ENCODE assay signal across 1 cellular context in genomic region chr16:89973654-89974335, GRCh38.
TF ChIP-seq lines count a peak whose summit lies in the region.

No MANE protein-coding gene starts in this region.

TF ChIP-seq in HepG2, 621 proteins besides CTCF, POLR2A, EP300 and RAD21 (continued from another document):
- no peak for TF ChIP-seq ZNF629 (CRISPR knock-in tag; conservative IDR thresholded peaks at IDR 0.05)
- TF ChIP-seq, protein P1, sequence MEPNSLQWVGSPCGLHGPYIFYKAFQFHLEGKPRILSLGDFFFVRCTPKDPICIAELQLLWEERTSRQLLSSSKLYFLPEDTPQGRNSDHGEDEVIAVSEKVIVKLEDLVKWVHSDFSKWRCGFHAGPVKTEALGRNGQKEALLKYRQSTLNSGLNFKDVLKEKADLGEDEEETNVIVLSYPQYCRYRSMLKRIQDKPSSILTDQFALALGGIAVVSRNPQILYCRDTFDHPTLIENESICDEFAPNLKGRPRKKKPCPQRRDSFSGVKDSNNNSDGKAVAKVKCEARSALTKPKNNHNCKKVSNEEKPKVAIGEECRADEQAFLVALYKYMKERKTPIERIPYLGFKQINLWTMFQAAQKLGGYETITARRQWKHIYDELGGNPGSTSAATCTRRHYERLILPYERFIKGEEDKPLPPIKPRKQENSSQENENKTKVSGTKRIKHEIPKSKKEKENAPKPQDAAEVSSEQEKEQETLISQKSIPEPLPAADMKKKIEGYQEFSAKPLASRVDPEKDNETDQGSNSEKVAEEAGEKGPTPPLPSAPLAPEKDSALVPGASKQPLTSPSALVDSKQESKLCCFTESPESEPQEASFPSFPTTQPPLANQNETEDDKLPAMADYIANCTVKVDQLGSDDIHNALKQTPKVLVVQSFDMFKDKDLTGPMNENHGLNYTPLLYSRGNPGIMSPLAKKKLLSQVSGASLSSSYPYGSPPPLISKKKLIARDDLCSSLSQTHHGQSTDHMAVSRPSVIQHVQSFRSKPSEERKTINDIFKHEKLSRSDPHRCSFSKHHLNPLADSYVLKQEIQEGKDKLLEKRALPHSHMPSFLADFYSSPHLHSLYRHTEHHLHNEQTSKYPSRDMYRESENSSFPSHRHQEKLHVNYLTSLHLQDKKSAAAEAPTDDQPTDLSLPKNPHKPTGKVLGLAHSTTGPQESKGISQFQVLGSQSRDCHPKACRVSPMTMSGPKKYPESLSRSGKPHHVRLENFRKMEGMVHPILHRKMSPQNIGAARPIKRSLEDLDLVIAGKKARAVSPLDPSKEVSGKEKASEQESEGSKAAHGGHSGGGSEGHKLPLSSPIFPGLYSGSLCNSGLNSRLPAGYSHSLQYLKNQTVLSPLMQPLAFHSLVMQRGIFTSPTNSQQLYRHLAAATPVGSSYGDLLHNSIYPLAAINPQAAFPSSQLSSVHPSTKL (CRISPR knock-in tag; IDR thresholded peaks at IDR 0.05) = no peak; the same call in 1 of the 2 replicates
- no peak for TF ChIP-seq MAFF (IDR thresholded peaks at IDR 0.05; ENCODE audit: low read depth, low read length)
- TF ChIP-seq CCDC6 (CRISPR knock-in tag; IDR thresholded peaks at IDR 0.05) = 0 out of 2 replicates have a peak, but pooled peaks have one; percentile 42
- TF ChIP-seq ZGPAT (CRISPR knock-in tag; IDR thresholded peaks at IDR 0.05) = peak; percentile 17; the same call in 1 of the 2 replicates
- no peak for TF ChIP-seq RAD51 (IDR thresholded peaks at IDR 0.05; ENCODE audit: borderline replicate concordance)
- peak; percentile 34; the same call in 1 of the 2 replicates for TF ChIP-seq MIER2 (CRISPR knock-in tag; IDR thresholded peaks at IDR 0.05)
- TF ChIP-seq KDM1A (CRISPR knock-in tag; IDR thresholded peaks at IDR 0.05) = 0 out of 2 replicates have a peak, but pooled peaks have one; percentile 54
- TF ChIP-seq, protein P2, sequence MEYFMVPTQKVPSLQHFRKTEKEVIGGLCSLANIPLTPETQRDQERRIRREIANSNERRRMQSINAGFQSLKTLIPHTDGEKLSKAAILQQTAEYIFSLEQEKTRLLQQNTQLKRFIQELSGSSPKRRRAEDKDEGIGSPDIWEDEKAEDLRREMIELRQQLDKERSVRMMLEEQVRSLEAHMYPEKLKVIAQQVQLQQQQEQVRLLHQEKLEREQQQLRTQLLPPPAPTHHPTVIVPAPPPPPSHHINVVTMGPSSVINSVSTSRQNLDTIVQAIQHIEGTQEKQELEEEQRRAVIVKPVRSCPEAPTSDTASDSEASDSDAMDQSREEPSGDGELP (IDR thresholded peaks at IDR 0.05; ENCODE audit: borderline replicate concordance, low read depth) = no peak
- TF ChIP-seq, protein P3, sequence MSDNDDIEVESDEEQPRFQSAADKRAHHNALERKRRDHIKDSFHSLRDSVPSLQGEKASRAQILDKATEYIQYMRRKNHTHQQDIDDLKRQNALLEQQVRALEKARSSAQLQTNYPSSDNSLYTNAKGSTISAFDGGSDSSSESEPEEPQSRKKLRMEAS (IDR thresholded peaks at IDR 0.05) = peak; percentile 51; the same call in 1 of the 2 replicates
